In genomic region chr3:27677554-27677953, GRCh38 we compare ENCODE assay signal across 11 cellular contexts. TPM values are rescaled to one million over a fixed set of nuclear protein-coding genes. Genes with fewer than 3 reads are reported as not detected.
A peak's percentile ranks its signal among the peaks of the same experiment; 100 is the strongest.
DNase-seq lines count a peak whose midpoint lies in the region; ATAC-seq and TF ChIP-seq lines count a peak whose summit lies in the region.
"Had no signal": no experiment of that assay in that cellular context is flagged by ENCODE, and none has a peak within 500 bp of the region (broad histone marks: within the 10 kb centered on the region; RNA-seq: fewer than 3 reads in every experiment).

No MANE protein-coding gene starts in this region.

- H4K8ac ChIP-seq in IMR-90 (ENCODE audit: low read depth in 2 of 2, low read length in 2 of 2) = peak overlapping the region in 1 of 2 experiments; percentile 91; a peak in 2 of 4 replicates

- CTCF ChIA-PET in AG04450 (lab: Charles Lee) (interaction anchor here (0.6 to 1.6 kb wide), 7 partner anchors 10 to 366 kb away, joined by 3 to 11 read pairs (median 3); no protein-coding TSS in a partner anchor), IMR-90 (lab: Yijun Ruan, JAX) (interaction anchor here (1.0 kb wide), 1 partner anchor 156 kb away, joined by 6 read pairs; no protein-coding TSS in a partner anchor)

- in situ Hi-C loops in IMR-90 (cut with MboI; ENCODE audit: low sequenced_read_pairs) = loop anchor here (10.0 kb wide), 1 partner anchor 193 kb away; the partner anchor contains the start of gene SLC4A7

- H4K91ac ChIP-seq in IMR-90 (ENCODE audit: insufficient read depth, low read depth, low read length) = peak overlapping the region; percentile 76

- TF ChIP-seq CTCF in AG04450 (IDR thresholded peaks at IDR 0.05; ENCODE audit: low read depth, low read length) (no peak), IMR-90 (conservative IDR thresholded peaks at IDR 0.05; ENCODE audit: low read depth, low read length) (no peak), mucosa of descending colon (IDR thresholded peaks at IDR 0.05) (no peak)

- dilution Hi-C loops in IMR-90 (cut with HindIII; ENCODE audit: low sequenced_read_pairs, unreplicated experiment) = no loop called here

- no peak overlapping the region for H2AK9ac ChIP-seq in IMR-90 (replicated peaks; ENCODE audit: low read depth, low read length, poor library complexity)

- peaks cover 0 to 5% of the 10 kb centered on the region in 2 experiments; a peak in 1 of 4 replicates for H3K79me1 ChIP-seq in IMR-90 (ENCODE audit: low read depth in 1 of 2, low read length in 2 of 2)

- ATAC-seq in IMR-90 (ENCODE audit: low read depth) = peak; percentile 76
- ATAC-seq in mucosa of descending colon = peak; percentile 34
- no peak for ATAC-seq in GM19351 (IDR thresholded peaks at IDR 0.05; ENCODE audit: unreplicated experiment)
- ATAC-seq in GM19324 (IDR thresholded peaks at IDR 0.05; ENCODE audit: low FRiP score, unreplicated experiment) = no peak
- ATAC-seq in GM21528 (IDR thresholded peaks at IDR 0.05; ENCODE audit: low FRiP score, unreplicated experiment) = no peak

- H3K56ac ChIP-seq in IMR-90 (ENCODE audit: extremely low read depth, insufficient read depth, low read length) = peak overlapping the region; percentile 29; the same call in 1 of the 2 replicates

- H3K9me3 ChIP-seq in AG04450 (ENCODE audit: control insufficient read depth, insufficient read depth, low read length) = no peaks in the 10 kb centered on the region
- H3K9me3 ChIP-seq in IMR-90 (ENCODE audit: control insufficient read depth, insufficient read depth, low read length) = no peaks in the 10 kb centered on the region
- H3K9me3 ChIP-seq in mucosa of descending colon = no peaks in the 10 kb centered on the region

- peak overlapping the region; percentile 95 for H3K23ac ChIP-seq in IMR-90 (ENCODE audit: low read depth, low read length)

- no peak for TF ChIP-seq RAD21 in IMR-90 (IDR thresholded peaks at IDR 0.05; ENCODE audit: low read length)

- peak overlapping the region; percentile 88 for H3K18ac ChIP-seq in IMR-90 (ENCODE audit: low read depth, low read length)

- H4K5ac ChIP-seq in IMR-90 (ENCODE audit: low read depth, low read length) = peak overlapping the region; percentile 87

- no peaks in the 10 kb centered on the region for H4K20me1 ChIP-seq in IMR-90 (ENCODE audit: insufficient read depth, low read length)

- H3K4me1 ChIP-seq in IMR-90 (ENCODE audit: control insufficient read depth, insufficient read depth, low read length) (peaks cover 12% of the 10 kb centered on the region), mucosa of descending colon (ENCODE audit: low read depth) (no peaks in the 10 kb centered on the region)

- no TSS peak for BruUV-seq in IMR-90 (replicated peaks; lab: Mats Ljungman, UMichigan)

- peak overlapping the region; percentile 41; the same call in 1 of the 2 replicates for H2AK5ac ChIP-seq in IMR-90 (ENCODE audit: low read depth, low read length)

- no CpG with 5 or more reads among the region's 3 CpGs for WGBS in IMR-90 (ENCODE audit: extremely low coverage in 2 of 2, insufficient read length in 1 of 2), 2 experiments

- H3K27ac ChIP-seq in AG04450 (ENCODE audit: low read depth, low read length) (peak overlapping the region; percentile 84), IMR-90 (ENCODE audit: insufficient read depth, low read length) (peak overlapping the region; percentile 70; the same call in 1 of the 2 replicates)

- intact Hi-C loops in IMR-90 (cut with micrococcal nuclease) (loop anchor here (1.0 kb wide), 2 partner anchors 143 to 193 kb away; partner anchors contain the start of gene SLC4A7), mucosa of descending colon (cut with DNase I, micrococcal nuclease) (loop anchor here in 1 of 2 donors (10.0 kb wide), 1 partner anchor 193 kb away; the partner anchor contains the start of gene SLC4A7)

- H3K27me3 ChIP-seq in AG04450 (ENCODE audit: control insufficient read depth, insufficient read depth, low read length) (no peaks in the 10 kb centered on the region), IMR-90 (ENCODE audit: control insufficient read depth, insufficient read depth, low read length) (no peaks in the 10 kb centered on the region)

- H3K9me1 ChIP-seq in IMR-90 (ENCODE audit: insufficient read depth, low read length) = peaks cover 7% of the 10 kb centered on the region

- H3K4me2 ChIP-seq in IMR-90 (ENCODE audit: low read depth, low read length) = peak overlapping the region; percentile 75

- POLR2A ChIA-PET in AG04450 (lab: Yijun Ruan, JAX) = interaction anchor here (1.3 to 1.4 kb wide), 2 partner anchors 142 to 193 kb away, joined by 5 to 7 read pairs; partner anchors contain the start of gene SLC4A7
- POLR2A ChIA-PET in IMR-90 (lab: Charles Lee; ENCODE audit: unreplicated experiment) = no interaction called here

- H2BK15ac ChIP-seq in IMR-90 (ENCODE audit: low read depth, low read length) = peak overlapping the region; percentile 17; the same call in 1 of the 3 replicates

- peak overlapping the region; percentile 89 for H2BK20ac ChIP-seq in IMR-90 (ENCODE audit: low read depth, low read length)

- H3K9ac ChIP-seq in IMR-90 (ENCODE audit: low read depth, low read length) = peak overlapping the region; percentile 45

- peak overlapping the region; percentile 87 for H2BK120ac ChIP-seq in IMR-90 (ENCODE audit: low read depth, low read length)

- no peaks in the 10 kb centered on the region for H3K36me3 ChIP-seq in IMR-90 (ENCODE audit: control insufficient read depth, insufficient read depth, low read length)
- no peaks in the 10 kb centered on the region for H3K36me3 ChIP-seq in mucosa of descending colon (ENCODE audit: low read depth)

- H3K14ac ChIP-seq in IMR-90 (replicated peaks; ENCODE audit: low read depth, low read length) = peak overlapping the region; percentile 89

- peak overlapping the region; percentile 74 for H2AFZ ChIP-seq in IMR-90 (replicated peaks; ENCODE audit: low read length, poor library complexity)

- no peak overlapping the region for H3K4me3 ChIP-seq in AG04450 (ENCODE audit: low read depth, low read length)
- H3K4me3 ChIP-seq in IMR-90 (ENCODE audit: insufficient read depth, low read depth, low read length) = no peak overlapping the region
- no peak overlapping the region for H3K4me3 ChIP-seq in mucosa of descending colon

- TF ChIP-seq POLR2A in IMR-90 (IDR thresholded peaks at IDR 0.05; ENCODE audit: low read depth, low read length) = no peak

- DNase-seq in AG04450 (ENCODE audit: low read depth, low spot score) (peak; percentile 87), IMR-90 (peak; percentile 96), dedifferentiated amniotic fluid mesenchymal stem cell (ENCODE audit: extremely low spot score) (peak; percentile 97), mucosa of descending colon (no peak), NCI-H524 treated with DMSO at 0.1 percent for 48 hours (lab: John Stamatoyannopoulos, UW) (no peak)
- DNase-seq: COR-L47, erythroblast, NCI-H510A had no signal

- peak overlapping the region; percentile 85 for H2BK5ac ChIP-seq in IMR-90 (ENCODE audit: low read depth, low read length, poor library complexity, severe bottlenecking)

- peak overlapping the region; percentile 93 for H3K4ac ChIP-seq in IMR-90 (ENCODE audit: low read depth, low read length)

TF ChIP-seq in IMR-90, 13 proteins besides CTCF, POLR2A, EP300 and RAD21:
- TF ChIP-seq ELK1 (IDR thresholded peaks at IDR 0.05; ENCODE audit: borderline replicate concordance, low read depth, low read length) (no peak), CEBPB (IDR thresholded peaks at IDR 0.05; ENCODE audit: low read depth, low read length) (peak; percentile 98), CHD1 (IDR thresholded peaks at IDR 0.05; ENCODE audit: low read depth, low read length) (no peak), BHLHE40 (IDR thresholded peaks at IDR 0.05; ENCODE audit: low read depth, low read length) (0 out of 2 replicates have a peak, but pooled peaks have one; percentile 11), RCOR1 (IDR thresholded peaks at IDR 0.05; ENCODE audit: insufficient replicate concordance, low read length) (no peak), RFX5 (IDR thresholded peaks at IDR 0.05; ENCODE audit: low read depth, low read length) (no peak), NFE2L2 (IDR thresholded peaks at IDR 0.05; ENCODE audit: low read depth, low read length) (peak; percentile 83), MAFK (IDR thresholded peaks at IDR 0.05; ENCODE audit: low read depth, low read length) (peak; percentile 25; the same call in 1 of the 2 replicates), FOS (IDR thresholded peaks at IDR 0.05; ENCODE audit: low read depth, low read length) (peak; percentile 58), MXI1 (IDR thresholded peaks at IDR 0.05; ENCODE audit: borderline replicate concordance, low read depth, low read length) (no peak), MAZ (IDR thresholded peaks at IDR 0.05; ENCODE audit: borderline replicate concordance, low read depth, low read length) (no peak)

RNA-seq across cellular contexts. Expression of gene EOMES, which starts 44.6 kb away (rescaled TPM):
- not detected in 2 replicates for polyA plus RNA-seq in AG04450 (2011; rRNA removed)
- not detected in 2 replicates for polyA minus RNA-seq in AG04450 (2011; rRNA and poly(A)+ RNA removed)
- not detected in 2 replicates for total RNA-seq in IMR-90 (2012; rRNA removed)
- polyA plus RNA-seq in IMR-90 (2012; rRNA removed) = not detected in 2 replicates
- polyA plus RNA-seq in IMR-90 (2012; cell fraction: cytosol; rRNA removed) = not detected in 2 replicates
- polyA plus RNA-seq in IMR-90 (2012; cell fraction: nucleus; rRNA removed; ENCODE audit: low replicate concordance) = not detected in 2 replicates
- total RNA-seq in mucosa of descending colon = under 1 TPM in 2 of 3 donors, not detected in 1; 0.32 to 0.46 TPM

Comparison
In these comparisons a context has a peak if more than half of its experiments do, and no peak if none do; other contexts are left out.
1. DNase-seq: peak in AG04450 (single experiment), IMR-90 (single experiment) and dedifferentiated amniotic fluid mesenchymal stem cell (single experiment); none in mucosa of descending colon (0 of 3) and NCI-H524 treated with DMSO at 0.1 percent for 48 hours (single experiment).
2. ATAC-seq: peak in IMR-90 (single experiment) and mucosa of descending colon (single experiment); none in GM19351 (single experiment), GM19324 (single experiment) and GM21528 (single experiment).